ENCODE assay signal across 1 cellular context in genomic region chr16:19186403-19186802, GRCh38.
TF ChIP-seq lines count a peak whose summit lies in the region.

No MANE protein-coding gene starts in this region.

TF ChIP-seq in WTC11, 78 proteins besides CTCF, POLR2A, EP300 and RAD21 (continued from another document):
- no peak for TF ChIP-seq ATF2 (CRISPR knock-in tag; IDR thresholded peaks at IDR 0.05; ENCODE audit: borderline replicate concordance, low read depth)
- no peak for TF ChIP-seq ATF3 (CRISPR knock-in tag; conservative IDR thresholded peaks at IDR 0.05)
- no peak for TF ChIP-seq ZNF416 (CRISPR knock-in tag; IDR thresholded peaks at IDR 0.05)
- TF ChIP-seq AR (CRISPR knock-in tag; IDR thresholded peaks at IDR 0.05): no peak
- no peak for TF ChIP-seq IRF1 (CRISPR knock-in tag; IDR thresholded peaks at IDR 0.05)
- TF ChIP-seq CBFB (CRISPR knock-in tag; IDR thresholded peaks at IDR 0.05; ENCODE audit: low read depth): no peak
- no peak for TF ChIP-seq ATF1 (CRISPR knock-in tag; IDR thresholded peaks at IDR 0.05)
- no peak for TF ChIP-seq NR1H2 (CRISPR knock-in tag; IDR thresholded peaks at IDR 0.05)
- no peak for TF ChIP-seq ZMAT4 (CRISPR knock-in tag; IDR thresholded peaks at IDR 0.05)
TF ChIP-seq in WTC11: peak in this region for 0.
